Comparison of ENCODE assay signal across 9 cellular contexts in the genomic region with DNA sequence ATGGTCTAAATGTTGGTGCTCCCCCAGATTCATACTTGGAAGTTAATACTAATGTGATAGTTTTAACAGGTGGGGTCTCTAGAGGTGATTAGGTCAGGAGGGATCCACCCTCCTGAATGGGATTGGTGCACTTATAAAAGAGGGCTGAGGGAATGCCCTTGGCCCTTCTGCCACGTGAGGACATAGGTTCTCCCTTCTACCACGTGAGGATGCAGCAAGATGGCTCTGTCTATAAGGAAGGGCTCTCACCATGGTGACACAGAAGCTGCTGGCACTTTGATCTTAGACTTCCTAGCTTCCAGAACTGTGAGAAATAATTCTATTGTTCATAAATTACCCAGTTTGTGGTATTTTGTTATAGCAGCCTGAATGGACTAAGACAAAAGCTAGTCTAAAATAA. TPM values are rescaled to one million over a fixed set of nuclear protein-coding genes. Genes with fewer than 3 reads are reported as not detected.
A peak's percentile ranks its signal among the peaks of the same experiment; 100 is the strongest.
DNase-seq lines count a peak whose midpoint lies in the region; ATAC-seq and TF ChIP-seq lines count a peak whose summit lies in the region.
"Had no signal": no experiment of that assay in that cellular context is flagged by ENCODE, and none has a peak within 500 bp of the region (broad histone marks: within the 10 kb centered on the region; RNA-seq: fewer than 3 reads in every experiment).

No MANE protein-coding gene starts in this region.

- TF ChIP-seq CTCF in VCaP (conservative IDR thresholded peaks at IDR 0.05) = no peak
- TF ChIP-seq CTCF in tibial artery (IDR thresholded peaks at IDR 0.05) = no peak
- no peak for TF ChIP-seq CTCF in CD4-positive, alpha-beta T cell (IDR thresholded peaks at IDR 0.05)

- H3K27ac Mint-ChIP-seq in CD4-positive, alpha-beta T cell = no peak overlapping the region

- CTCF ChIA-PET in CD4-positive, alpha-beta T cell (lab: Charles Lee) = no interaction called here

- peak; percentile 48 for ATAC-seq in left colon
- no peak for ATAC-seq in CD4-positive, alpha-beta T cell (ENCODE audit: poor library complexity)

- no peaks in the 10 kb centered on the region for H3K9me3 ChIP-seq in tibial artery
- no peaks in the 10 kb centered on the region for H3K9me3 ChIP-seq in CD4-positive, alpha-beta T cell (ENCODE audit: control insufficient read depth, low read length)

- H3K4me3 ChIP-seq in tibial artery = peak overlapping the region; percentile 55 to 68

- H3K4me1 Mint-ChIP-seq in CD4-positive, alpha-beta T cell (ENCODE audit: low read depth) = peaks cover 5% of the 10 kb centered on the region

- H3K27me3 Mint-ChIP-seq in CD4-positive, alpha-beta T cell = peaks cover 51% of the 10 kb centered on the region

- no peaks in the 10 kb centered on the region for H3K27me3 ChIP-seq in tibial artery
- H3K27me3 ChIP-seq in CD4-positive, alpha-beta T cell (ENCODE audit: control insufficient read depth, insufficient read depth, low read length) = peaks cover 31% of the 10 kb centered on the region

- POLR2A ChIA-PET in CD4-positive, alpha-beta T cell (lab: Charles Lee) = no interaction called here

- H3K27ac ChIP-seq in VCaP (peak overlapping the region; percentile 82), tibial artery (no peak overlapping the region), substantia nigra (ENCODE audit: low read depth, low read length, poor library complexity, severe bottlenecking) (no peak overlapping the region)
- no peak overlapping the region for H3K27ac ChIP-seq in CD4-positive, alpha-beta T cell (ENCODE audit: low read depth, low read length)

- no peak overlapping the region for H3K4me3 Mint-ChIP-seq in CD4-positive, alpha-beta T cell

- H3K36me3 Mint-ChIP-seq in CD4-positive, alpha-beta T cell (ENCODE audit: low read depth) = no peaks in the 10 kb centered on the region

- peaks cover 0 to 14% (median 9%) of the 10 kb centered on the region in 4 donors for H3K4me1 ChIP-seq in tibial artery

- DNase-seq in NCI-H2081 (lab: John Stamatoyannopoulos, UW) = peak; percentile 5 to 50
- DNase-seq in NCI-H2081 treated with DMSO at 0.1 percent for 48 hours (lab: John Stamatoyannopoulos, UW) = no peak
- no peak for DNase-seq in left colon
- DNase-seq in tibial artery = no peak
- DNase-seq in NCI-H2107 treated with DMSO at 0.1 percent for 48 hours (lab: John Stamatoyannopoulos, UW; ENCODE audit: unreplicated experiment) = no peak
- DNase-seq in CD4-positive, alpha-beta T cell = no peak
- DNase-seq in substantia nigra (lab: John Stamatoyannopoulos, UW) = no peak
- DNase-seq: activated CD4-positive, alpha-beta T cell treated with anti-CD3 and anti-CD28 coated beads, Interleukin-2, amount 50 U/mL, for 1 hour had no signal

- intact Hi-C loops in left colon (cut with DNase I, micrococcal nuclease) = no loop called here
- intact Hi-C loops in tibial artery (cut with DNase I; ENCODE audit: low total_unique reads) = no loop called here
- intact Hi-C loops in CD4-positive, alpha-beta T cell (cut with DNase I, micrococcal nuclease) = no loop called here

- H3K9me3 Mint-ChIP-seq in CD4-positive, alpha-beta T cell = no peaks in the 10 kb centered on the region

- H3K36me3 ChIP-seq in tibial artery = peaks cover 3 to 18% (median 8%) of the 10 kb centered on the region in 3 donors

RNA-seq across cellular contexts. Expression of gene AADAT, which starts 1.1 kb away (rescaled TPM):
- total RNA-seq in left colon = 1 to 10 TPM; 3.8 to 4.0 TPM
- not detected for total RNA-seq in CD4-positive, alpha-beta T cell

Comparison
In these comparisons a context has a peak if more than half of its experiments do, and no peak if none do; other contexts are left out.
1. DNase-seq: peak in NCI-H2081 (2 of 2); none in NCI-H2081 treated with DMSO at 0.1 percent for 48 hours (single experiment), left colon (0 of 2), tibial artery (0 of 2), NCI-H2107 treated with DMSO at 0.1 percent for 48 hours (single experiment), CD4-positive, alpha-beta T cell (0 of 10) and substantia nigra (0 of 49).
2. RNA of gene AADAT, which starts 1.1 kb away (total RNA-seq): 3.8 to 4.0 TPM in left colon; not detected in CD4-positive, alpha-beta T cell; every median in the first group is over 4 times any median in the second.